In the genomic region with DNA sequence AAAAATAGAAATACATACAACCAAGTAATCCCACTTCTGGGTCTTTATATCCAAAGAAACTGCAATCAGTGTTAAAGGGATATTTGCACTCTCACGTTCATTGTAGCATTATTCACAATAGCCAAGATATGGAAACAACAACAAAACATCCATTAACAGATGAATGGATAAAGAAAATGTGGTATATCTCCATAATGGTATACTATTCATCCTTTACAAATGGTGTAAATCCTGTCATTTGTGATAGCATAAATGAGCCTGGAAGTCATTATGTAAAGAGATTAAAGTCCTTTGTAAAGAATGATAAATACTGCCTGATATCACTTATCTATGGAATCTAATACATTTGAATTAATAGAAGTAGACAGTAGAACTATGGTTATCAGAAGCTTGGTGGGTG, we compare ENCODE assay signal across 1 cellular context.
TF ChIP-seq lines count a peak whose summit lies in the region.

No MANE protein-coding gene starts in this region.

TF ChIP-seq in H1, 55 proteins besides CTCF, POLR2A, EP300 and RAD21 (continued from another document):
- no peak for TF ChIP-seq RBBP5 (IDR thresholded peaks at IDR 0.05; ENCODE audit: borderline replicate concordance, low read depth, low read length)
- no peak for TF ChIP-seq SIX5 (IDR thresholded peaks at IDR 0.05; ENCODE audit: low read depth, low read length)
- no peak for TF ChIP-seq SP1 (IDR thresholded peaks at IDR 0.05; ENCODE audit: low read depth, low read length)
- TF ChIP-seq SIN3A (conservative IDR thresholded peaks at IDR 0.05 in 1 of 2, IDR thresholded peaks at IDR 0.05 in 1 of 2; ENCODE audit: low read depth in 1 of 2, low read length in 2 of 2), result no peak
- TF ChIP-seq RFX5 (IDR thresholded peaks at IDR 0.05; ENCODE audit: borderline replicate concordance, low read depth, low read length), result no peak
- TF ChIP-seq, protein P1, sequence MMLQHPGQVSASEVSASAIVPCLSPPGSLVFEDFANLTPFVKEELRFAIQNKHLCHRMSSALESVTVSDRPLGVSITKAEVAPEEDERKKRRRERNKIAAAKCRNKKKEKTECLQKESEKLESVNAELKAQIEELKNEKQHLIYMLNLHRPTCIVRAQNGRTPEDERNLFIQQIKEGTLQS (IDR thresholded peaks at IDR 0.05; ENCODE audit: insufficient read depth, low read depth, low read length), result no peak
- no peak for TF ChIP-seq JUN (IDR thresholded peaks at IDR 0.05; ENCODE audit: low read depth, low read length)
- TF ChIP-seq FOSL1 (IDR thresholded peaks at IDR 0.05; ENCODE audit: insufficient read depth, low read depth, low read length), result no peak
- TF ChIP-seq GABPA (IDR thresholded peaks at IDR 0.05; ENCODE audit: borderline replicate concordance, insufficient read depth, low read length), result no peak
- TF ChIP-seq CREB1 (IDR thresholded peaks at IDR 0.05), result no peak
- no peak for TF ChIP-seq CEBPB (IDR thresholded peaks at IDR 0.05; ENCODE audit: low read depth, low read length)
- no peak for TF ChIP-seq TBP (IDR thresholded peaks at IDR 0.05; ENCODE audit: low read depth, low read length)
- no peak for TF ChIP-seq NRF1 (IDR thresholded peaks at IDR 0.05; ENCODE audit: low read depth, low read length)
- TF ChIP-seq SRF (IDR thresholded peaks at IDR 0.05; ENCODE audit: low read depth, low read length), result no peak
- TF ChIP-seq, protein P2, sequence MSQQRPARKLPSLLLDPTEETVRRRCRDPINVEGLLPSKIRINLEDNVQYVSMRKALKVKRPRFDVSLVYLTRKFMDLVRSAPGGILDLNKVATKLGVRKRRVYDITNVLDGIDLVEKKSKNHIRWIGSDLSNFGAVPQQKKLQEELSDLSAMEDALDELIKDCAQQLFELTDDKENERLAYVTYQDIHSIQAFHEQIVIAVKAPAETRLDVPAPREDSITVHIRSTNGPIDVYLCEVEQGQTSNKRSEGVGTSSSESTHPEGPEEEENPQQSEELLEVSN (IDR thresholded peaks at IDR 0.05), result no peak
- TF ChIP-seq TAF1 (IDR thresholded peaks at IDR 0.05; ENCODE audit: low read depth, low read length), result no peak
